7 cellular contexts compared by ENCODE assay signal in the genomic region with DNA sequence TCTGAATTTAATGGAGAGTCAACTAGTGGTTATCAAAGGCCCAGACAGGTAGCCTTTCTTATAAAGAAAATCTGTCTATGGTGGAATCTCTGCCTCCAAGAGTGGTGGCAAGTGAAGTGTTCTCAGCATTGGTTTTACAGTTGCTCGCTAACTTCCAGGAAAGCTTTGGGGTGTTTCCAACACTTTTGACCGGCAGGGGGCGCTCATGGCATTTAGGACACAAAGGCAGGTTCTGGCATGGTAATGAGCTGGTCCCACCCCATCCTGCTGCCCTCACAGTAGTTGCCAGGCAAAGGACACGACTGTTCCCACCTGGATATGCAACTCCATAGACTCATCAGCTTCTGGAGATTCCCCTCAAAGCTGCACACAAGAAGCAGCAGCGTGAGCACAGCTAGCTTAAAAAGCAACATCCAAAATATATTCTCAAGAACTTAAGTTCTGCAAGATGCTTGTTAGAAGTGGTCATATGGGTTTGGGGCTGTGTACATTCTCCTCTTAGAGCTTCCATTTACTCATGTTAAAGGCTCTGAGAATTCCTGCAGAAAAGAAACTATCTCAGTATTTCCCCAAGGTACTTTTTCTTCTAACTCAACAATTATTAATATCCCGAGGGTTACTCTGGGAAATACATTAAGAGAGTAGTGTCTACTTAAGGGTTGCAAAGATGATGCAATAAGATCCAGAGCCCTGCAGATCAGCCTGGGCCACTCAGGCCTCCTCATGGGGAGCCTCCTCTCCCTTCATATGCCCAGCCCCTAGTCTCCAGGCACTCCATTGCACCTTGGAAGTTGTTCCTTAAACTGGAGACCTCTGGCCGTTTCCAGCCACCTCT. TPM values are rescaled to one million over a fixed set of nuclear protein-coding genes. Genes with fewer than 3 reads are reported as not detected.
A peak's percentile ranks its signal among the peaks of the same experiment; 100 is the strongest.
DNase-seq lines count a peak whose midpoint lies in the region; ATAC-seq, FAIRE-seq and TF ChIP-seq lines count a peak whose summit lies in the region.

No MANE protein-coding gene starts in this region.

- H3K36me3 ChIP-seq in adipocyte (ENCODE audit: control insufficient read depth, insufficient read depth, low read length, severe bottlenecking) (no peaks in the 10 kb centered on the region), heart right ventricle (no peaks in the 10 kb centered on the region)

- POLR2A ChIA-PET in T-cell (lab: Charles Lee) = interaction anchor here (0.5 to 1.0 kb wide), 7 partner anchors 15 to 222 kb away, joined by 3 to 7 read pairs (median 3); a partner anchor contains a TSS

- peak overlapping the region; percentile 41 for H3K9ac ChIP-seq in adipocyte (ENCODE audit: low read length)

- peaks cover 3% of the 10 kb centered on the region for H3K36me3 Mint-ChIP-seq in T-cell

- no peaks in the 10 kb centered on the region for H3K9me3 ChIP-seq in adipocyte (ENCODE audit: control insufficient read depth, low read length)
- H3K9me3 ChIP-seq in heart right ventricle = no peaks in the 10 kb centered on the region

- CTCF ChIA-PET in T-cell (lab: Charles Lee) = interaction anchor here (0.6 to 6.4 kb wide), 47 partner anchors 8 to 701 kb away, joined by 3 to 166 read pairs (median 4); a partner anchor contains a TSS

- no peaks in the 10 kb centered on the region for H3K27me3 ChIP-seq in adipocyte (replicated peaks; ENCODE audit: control insufficient read depth, insufficient read depth, low read length)
- no peaks in the 10 kb centered on the region for H3K27me3 ChIP-seq in heart right ventricle

- no peak overlapping the region for H3K27ac ChIP-seq in heart right ventricle

- peak; percentile 86 to 96 (median 88) for TF ChIP-seq CTCF in heart right ventricle (IDR thresholded peaks at IDR 0.05)

- peaks cover 31% of the 10 kb centered on the region for H3K4me1 ChIP-seq in adipocyte (ENCODE audit: control insufficient read depth, insufficient read depth, low read length)
- H3K4me1 ChIP-seq in heart right ventricle = peaks cover 0 to 16% (median 13%) of the 10 kb centered on the region in 9 donors

- no peak overlapping the region for H3K27ac Mint-ChIP-seq in T-cell

- H3K27me3 Mint-ChIP-seq in T-cell = no peaks in the 10 kb centered on the region

- H3K9me3 Mint-ChIP-seq in T-cell = no peaks in the 10 kb centered on the region

- DNase-seq in GM18507 (ENCODE audit: extremely low spot score, insufficient read length, low read depth) (peak; percentile 56), NCI-H1694 (lab: John Stamatoyannopoulos, UW) (peak; percentile 98), T-cell (peak; percentile 63 to 96 (median 88)), adipocyte (ENCODE audit: low read depth) (peak; percentile 96), heart right ventricle (peak; percentile 90 to 91), putamen (ENCODE audit: low spot score) (peak; percentile 83)

- WGBS in heart right ventricle, 2 donors = 23 to 26% methylated on average over 7 of the region's 7 CpGs

- intact Hi-C loops in heart right ventricle (cut with DNase I) = loop anchor here (1.0 to 10.0 kb wide), 8 partner anchors 44 to 236 kb away; no protein-coding TSS in a partner anchor

- peaks cover 8 to 15% (median 11%) of the 10 kb centered on the region in 3 donors for H3K4me1 Mint-ChIP-seq in T-cell

- H3K4me3 ChIP-seq in adipocyte (ENCODE audit: low read length) (no peak overlapping the region), heart right ventricle (no peak overlapping the region)

- FAIRE-seq in GM18507 (lab: Jason Lieb, UNC) = peak; percentile 90

- no peak overlapping the region for H3K4me3 Mint-ChIP-seq in T-cell

- ATAC-seq in T-cell (replicated peaks in 1 of 4) (peak; percentile 83 to 90 (median 88)), heart right ventricle (peak; percentile 68 to 88 (median 82)), HG03045 (IDR thresholded peaks at IDR 0.05; ENCODE audit: unreplicated experiment) (no peak)

RNA-seq across cellular contexts. Expression of a gene that starts 14.8 kb away (rescaled TPM):
- total RNA-seq in T-cell (under 1 TPM in 2 of 5 donors, not detected in 3; 0.10 to 0.12 TPM), heart right ventricle (not detected)
- not detected for polyA plus RNA-seq in heart right ventricle

RNA-seq across cellular contexts. Expression of a gene that starts 20.6 kb away (rescaled TPM):
- 100 to 1,000 TPM in 3 of 5 donors, 10 to 100 TPM in 2; 88.3 to 128 (median 102) TPM for total RNA-seq in T-cell
- 100 to 1,000 TPM; 179 to 273 (median 227) TPM for total RNA-seq in heart right ventricle
- polyA plus RNA-seq in heart right ventricle = 10 to 100 TPM; 52.5 to 96.0 TPM
